Comparison of ENCODE assay signal across 1 cellular context in the genomic region with DNA sequence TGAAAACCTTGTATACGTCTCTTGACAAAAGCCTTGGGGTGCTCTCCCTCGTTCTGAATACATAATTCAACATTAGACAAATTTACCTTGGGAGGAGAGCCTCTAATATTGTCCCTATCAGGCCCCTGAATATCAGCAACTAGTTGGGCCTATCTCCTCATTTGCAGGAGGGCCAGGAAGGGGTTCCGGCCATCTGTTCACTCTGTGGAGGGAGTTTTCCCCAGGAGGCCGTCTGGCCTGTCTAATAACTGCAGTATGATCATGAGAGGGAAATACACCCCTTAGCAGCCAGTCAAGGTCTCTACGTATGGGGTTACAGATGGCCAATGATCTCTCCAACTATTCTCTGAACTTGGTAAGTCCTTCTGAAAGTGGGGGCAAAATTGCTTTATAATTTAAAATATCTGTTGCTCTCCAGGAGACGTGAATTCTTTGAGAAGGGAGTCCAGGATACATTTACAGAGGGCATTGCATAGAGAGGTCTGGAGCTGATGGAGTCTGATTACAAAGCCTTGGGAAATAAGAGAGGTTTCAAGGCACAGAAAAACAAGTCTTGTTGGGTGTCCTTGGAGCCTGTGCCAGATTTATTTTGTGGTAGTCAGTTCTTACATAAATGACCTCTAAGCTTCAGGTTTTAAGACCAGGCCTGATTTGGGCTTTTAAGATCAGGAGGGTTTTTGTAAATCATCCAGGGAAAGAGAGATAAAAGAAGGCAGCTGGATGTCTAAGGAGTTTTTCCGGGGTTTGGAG.
TF ChIP-seq lines count a peak whose summit lies in the region.

No MANE protein-coding gene starts in this region.

TF ChIP-seq in K562, 482 proteins besides CTCF, POLR2A, EP300 and RAD21:
- TF ChIP-seq ARID1B (IDR thresholded peaks at IDR 0.05), result peak; percentile 23; the same call in 1 of the 2 replicates
- TF ChIP-seq, protein P1, sequence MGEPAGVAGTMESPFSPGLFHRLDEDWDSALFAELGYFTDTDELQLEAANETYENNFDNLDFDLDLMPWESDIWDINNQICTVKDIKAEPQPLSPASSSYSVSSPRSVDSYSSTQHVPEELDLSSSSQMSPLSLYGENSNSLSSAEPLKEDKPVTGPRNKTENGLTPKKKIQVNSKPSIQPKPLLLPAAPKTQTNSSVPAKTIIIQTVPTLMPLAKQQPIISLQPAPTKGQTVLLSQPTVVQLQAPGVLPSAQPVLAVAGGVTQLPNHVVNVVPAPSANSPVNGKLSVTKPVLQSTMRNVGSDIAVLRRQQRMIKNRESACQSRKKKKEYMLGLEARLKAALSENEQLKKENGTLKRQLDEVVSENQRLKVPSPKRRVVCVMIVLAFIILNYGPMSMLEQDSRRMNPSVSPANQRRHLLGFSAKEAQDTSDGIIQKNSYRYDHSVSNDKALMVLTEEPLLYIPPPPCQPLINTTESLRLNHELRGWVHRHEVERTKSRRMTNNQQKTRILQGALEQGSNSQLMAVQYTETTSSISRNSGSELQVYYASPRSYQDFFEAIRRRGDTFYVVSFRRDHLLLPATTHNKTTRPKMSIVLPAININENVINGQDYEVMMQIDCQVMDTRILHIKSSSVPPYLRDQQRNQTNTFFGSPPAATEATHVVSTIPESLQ (CRISPR knock-in tag; IDR thresholded peaks at IDR 0.05), result no peak
- TF ChIP-seq CBFA2T2 (conservative IDR thresholded peaks at IDR 0.05), result peak; percentile 55
- no peak for TF ChIP-seq ZBTB7A (IDR thresholded peaks at IDR 0.05; ENCODE audit: borderline replicate concordance, control insufficient read depth, low read depth, low read length)
- TF ChIP-seq CSDE1 (IDR thresholded peaks at IDR 0.05), result no peak
- TF ChIP-seq KLF16 (IDR thresholded peaks at IDR 0.05), result peak; percentile 35; the same call in 1 of the 2 replicates
- no peak for TF ChIP-seq DIDO1 (tag; IDR thresholded peaks at IDR 0.05; ENCODE audit: low read depth)
- TF ChIP-seq SMAD4 (CRISPR knock-in tag; conservative IDR thresholded peaks at IDR 0.05), result peak; percentile 29; the same call in 1 of the 2 replicates
- TF ChIP-seq, protein P2, sequence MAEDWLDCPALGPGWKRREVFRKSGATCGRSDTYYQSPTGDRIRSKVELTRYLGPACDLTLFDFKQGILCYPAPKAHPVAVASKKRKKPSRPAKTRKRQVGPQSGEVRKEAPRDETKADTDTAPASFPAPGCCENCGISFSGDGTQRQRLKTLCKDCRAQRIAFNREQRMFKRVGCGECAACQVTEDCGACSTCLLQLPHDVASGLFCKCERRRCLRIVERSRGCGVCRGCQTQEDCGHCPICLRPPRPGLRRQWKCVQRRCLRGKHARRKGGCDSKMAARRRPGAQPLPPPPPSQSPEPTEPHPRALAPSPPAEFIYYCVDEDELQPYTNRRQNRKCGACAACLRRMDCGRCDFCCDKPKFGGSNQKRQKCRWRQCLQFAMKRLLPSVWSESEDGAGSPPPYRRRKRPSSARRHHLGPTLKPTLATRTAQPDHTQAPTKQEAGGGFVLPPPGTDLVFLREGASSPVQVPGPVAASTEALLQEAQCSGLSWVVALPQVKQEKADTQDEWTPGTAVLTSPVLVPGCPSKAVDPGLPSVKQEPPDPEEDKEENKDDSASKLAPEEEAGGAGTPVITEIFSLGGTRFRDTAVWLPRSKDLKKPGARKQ (CRISPR knock-in tag; IDR thresholded peaks at IDR 0.05), result no peak
- TF ChIP-seq, protein P3, sequence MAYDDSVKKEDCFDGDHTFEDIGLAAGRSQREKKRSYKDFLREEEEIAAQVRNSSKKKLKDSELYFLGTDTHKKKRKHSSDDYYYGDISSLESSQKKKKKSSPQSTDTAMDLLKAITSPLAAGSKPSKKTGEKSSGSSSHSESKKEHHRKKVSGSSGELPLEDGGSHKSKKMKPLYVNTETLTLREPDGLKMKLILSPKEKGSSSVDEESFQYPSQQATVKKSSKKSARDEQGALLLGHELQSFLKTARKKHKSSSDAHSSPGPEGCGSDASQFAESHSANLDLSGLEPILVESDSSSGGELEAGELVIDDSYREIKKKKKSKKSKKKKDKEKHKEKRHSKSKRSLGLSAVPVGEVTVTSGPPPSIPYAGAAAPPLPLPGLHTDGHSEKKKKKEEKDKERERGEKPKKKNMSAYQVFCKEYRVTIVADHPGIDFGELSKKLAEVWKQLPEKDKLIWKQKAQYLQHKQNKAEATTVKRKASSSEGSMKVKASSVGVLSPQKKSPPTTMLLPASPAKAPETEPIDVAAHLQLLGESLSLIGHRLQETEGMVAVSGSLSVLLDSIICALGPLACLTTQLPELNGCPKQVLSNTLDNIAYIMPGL (CRISPR knock-in tag; IDR thresholded peaks at IDR 0.05), result no peak
- no peak for TF ChIP-seq ZC3H4 (CRISPR knock-in tag; IDR thresholded peaks at IDR 0.05; ENCODE audit: borderline replicate concordance)
- TF ChIP-seq, protein P4, sequence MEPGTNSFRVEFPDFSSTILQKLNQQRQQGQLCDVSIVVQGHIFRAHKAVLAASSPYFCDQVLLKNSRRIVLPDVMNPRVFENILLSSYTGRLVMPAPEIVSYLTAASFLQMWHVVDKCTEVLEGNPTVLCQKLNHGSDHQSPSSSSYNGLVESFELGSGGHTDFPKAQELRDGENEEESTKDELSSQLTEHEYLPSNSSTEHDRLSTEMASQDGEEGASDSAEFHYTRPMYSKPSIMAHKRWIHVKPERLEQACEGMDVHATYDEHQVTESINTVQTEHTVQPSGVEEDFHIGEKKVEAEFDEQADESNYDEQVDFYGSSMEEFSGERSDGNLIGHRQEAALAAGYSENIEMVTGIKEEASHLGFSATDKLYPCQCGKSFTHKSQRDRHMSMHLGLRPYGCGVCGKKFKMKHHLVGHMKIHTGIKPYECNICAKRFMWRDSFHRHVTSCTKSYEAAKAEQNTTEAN (CRISPR knock-in tag; IDR thresholded peaks at IDR 0.05), result no peak
- peak; percentile 22; the same call in 1 of the 2 replicates for TF ChIP-seq TAL1 (IDR thresholded peaks at IDR 0.05)
- TF ChIP-seq ZNF133 (CRISPR knock-in tag; IDR thresholded peaks at IDR 0.05), result no peak
- TF ChIP-seq CHD4 (IDR thresholded peaks at IDR 0.05; ENCODE audit: insufficient read depth, insufficient replicate concordance, low read depth, low read length, poor library complexity, severe bottlenecking), result no peak
- TF ChIP-seq POLR2AphosphoS5 (IDR thresholded peaks at IDR 0.05; ENCODE audit: control insufficient read depth, insufficient read depth, low read depth, low read length), result 0 out of 2 replicates have a peak, but pooled peaks have one; percentile 35
- no peak for TF ChIP-seq ZNF644 (tag; IDR thresholded peaks at IDR 0.05; ENCODE audit: low read depth)
- peak; percentile 76 for TF ChIP-seq CBFA2T3 (IDR thresholded peaks at IDR 0.05)
- 0 out of 4 replicates have a peak, but pooled peaks of 1 of the 2 experiments have one; percentile 22 for TF ChIP-seq KDM1A (IDR thresholded peaks at IDR 0.05)
